Comparison of ENCODE assay signal across 24 cellular contexts in genomic region chr17:53909802-53910201, GRCh38.
DNase-seq lines count a peak whose midpoint lies in the region; ATAC-seq, FAIRE-seq and TF ChIP-seq lines count a peak whose summit lies in the region.
"Had no signal": no experiment of that assay in that cellular context is flagged by ENCODE, and none has a peak within 500 bp of the region (broad histone marks: within the 10 kb centered on the region; RNA-seq: fewer than 3 reads in every experiment).

No MANE protein-coding gene starts in this region.

- CTCF ChIA-PET in WTC11 (lab: Charles Lee) = no interaction called here

- POLR2A ChIA-PET in WTC11 (lab: Charles Lee) = no interaction called here

- peaks cover 3% of the 10 kb centered on the region; the same call in 1 of the 2 replicates for H3K27me3 Mint-ChIP-seq in WTC11 (ENCODE audit: low read depth)
- H3K27me3 Mint-ChIP-seq: B cell; CD4-positive, alpha-beta T cell had no signal

- no peak for TF ChIP-seq CTCF in WTC11 (IDR thresholded peaks at IDR 0.05)

- peaks cover 20% of the 10 kb centered on the region for H3K36me3 Mint-ChIP-seq in WTC11
- H3K36me3 Mint-ChIP-seq: CD8-positive, alpha-beta T cell had no signal

- peak; percentile 63 for FAIRE-seq in G401.6 (lab: Jason Lieb, UNC)
- FAIRE-seq in frontal cortex (lab: Jason Lieb, UNC) = peak; percentile 86
- FAIRE-seq: A549, D721Med, GM12891, GM19239 had no signal

- H3K4me1 Mint-ChIP-seq in WTC11 = no peaks in the 10 kb centered on the region
- H3K4me1 Mint-ChIP-seq: B cell had no signal

- no peak for DNase-seq in WTC11 (ENCODE audit: low spot score)
- DNase-seq in frontal cortex (ENCODE audit: low spot score in 2 of 2) = no peak
- DNase-seq in HuH-7 (ENCODE audit: low spot score) = no peak
- DNase-seq: 8988T; AML-193; Caco-2; Calu3; CD4-positive, alpha-beta T cell; CD8-positive, alpha-beta T cell; DMS153; DMS53; DMS79; DND-41; EL; GF-D8 had no signal

- H3K4me3 Mint-ChIP-seq in WTC11 = no peak overlapping the region
- H3K4me3 Mint-ChIP-seq: B cell; CD4-positive, alpha-beta T cell; CD8-positive, alpha-beta T cell had no signal

- no peak for ATAC-seq in WTC11
- no peak for ATAC-seq in HG02885 (IDR thresholded peaks at IDR 0.05; ENCODE audit: poor library complexity, unreplicated experiment)
- no peak for ATAC-seq in HG02938 (IDR thresholded peaks at IDR 0.05; ENCODE audit: unreplicated experiment)
- ATAC-seq in GM21367 (IDR thresholded peaks at IDR 0.05; ENCODE audit: unreplicated experiment) = no peak
- ATAC-seq: A549; CD8-positive, alpha-beta T cell had no signal

- H3K27ac Mint-ChIP-seq in WTC11 = no peak overlapping the region
- H3K27ac Mint-ChIP-seq: B cell; CD4-positive, alpha-beta T cell; CD8-positive, alpha-beta T cell had no signal

- H3K9me3 Mint-ChIP-seq in WTC11 = peaks cover 47% of the 10 kb centered on the region

TF ChIP-seq in WTC11, 78 proteins besides CTCF, POLR2A, EP300 and RAD21:
- TF ChIP-seq HMGA2 (CRISPR knock-in tag; IDR thresholded peaks at IDR 0.05) (peak; percentile 90), MXD4 (CRISPR knock-in tag; IDR thresholded peaks at IDR 0.05; ENCODE audit: borderline replicate concordance) (no peak)
